In genomic region chr16:61665512-61665911, GRCh38 we compare ENCODE assay signal across 11 cellular contexts.
"Had no signal": no experiment of that assay in that cellular context is flagged by ENCODE, and none has a peak within 500 bp of the region (broad histone marks: within the 10 kb centered on the region; RNA-seq: fewer than 3 reads in every experiment).

No MANE protein-coding gene starts in this region.

- H3K4me3 ChIP-seq: GM23248, GM23338, HAP-1 had no signal

- FAIRE-seq: H1, H54 had no signal

- H2AFZ ChIP-seq: GM23248, GM23338 had no signal

- H3K36me3 ChIP-seq: HAP-1 had no signal

- DNase-seq: GM23248, GOT3, H7, H9, HCEC 1CT, HFFc6 had no signal

- H3K27ac ChIP-seq: GM23248 had no signal

- H3K9ac ChIP-seq: GM23248 had no signal

- H3K4me2 ChIP-seq: GM23338 had no signal

- H3K4me1 ChIP-seq: HAP-1 had no signal

- H3K9me3 ChIP-seq: HAP-1 had no signal

- ATAC-seq: GM23338, HCT116 had no signal
